18 cellular contexts compared by ENCODE assay signal in the genomic region with DNA sequence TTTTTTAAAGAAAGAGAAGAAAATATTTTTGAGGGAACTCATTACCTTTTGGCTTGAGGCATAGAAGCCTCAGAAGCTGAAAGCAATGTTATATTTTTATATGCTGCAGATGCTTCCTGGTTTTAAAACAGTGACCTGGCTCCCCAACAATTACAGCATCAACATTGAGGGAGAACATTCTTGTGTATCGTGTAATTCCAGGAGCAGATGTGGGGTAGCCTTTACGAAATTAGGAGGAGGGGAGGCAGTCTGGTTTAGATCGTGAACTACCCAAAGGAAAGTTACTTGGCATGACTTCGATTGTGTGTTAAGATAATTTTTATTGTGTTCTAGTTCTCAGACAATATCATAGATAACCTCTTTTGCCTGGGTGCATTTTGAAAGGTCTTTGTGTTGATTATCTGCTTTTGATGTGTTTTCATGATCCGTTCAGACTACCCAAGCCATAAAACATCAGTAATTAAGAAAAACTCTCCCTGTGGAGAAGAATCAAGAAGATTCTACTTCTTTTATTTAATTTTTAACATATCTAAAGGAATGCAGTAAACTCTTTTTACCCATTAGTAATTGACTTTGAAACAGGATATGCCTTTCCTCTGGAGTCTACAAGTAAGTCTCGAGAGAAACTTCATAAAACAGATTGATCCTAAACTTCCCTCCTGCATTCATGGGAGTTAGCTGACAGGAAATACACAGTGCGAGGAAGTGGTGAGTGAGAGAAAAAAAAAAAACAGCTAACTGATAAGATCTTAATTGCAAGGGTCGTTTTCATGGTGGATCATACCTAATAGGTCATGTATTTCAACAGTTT.
DNase-seq lines count a peak whose midpoint lies in the region; ATAC-seq and TF ChIP-seq lines count a peak whose summit lies in the region.
"Had no signal": no experiment of that assay in that cellular context is flagged by ENCODE, and none has a peak within 500 bp of the region (broad histone marks: within the 10 kb centered on the region; RNA-seq: fewer than 3 reads in every experiment).

No MANE protein-coding gene starts in this region.

- TF ChIP-seq CTCF in MCF 10A (IDR thresholded peaks at IDR 0.05; ENCODE audit: unreplicated experiment) (no peak), mammary epithelial cell (conservative IDR thresholded peaks at IDR 0.05 in 1 of 2, IDR thresholded peaks at IDR 0.05 in 1 of 2; ENCODE audit: extremely low read depth in 1 of 2, insufficient read depth in 1 of 2, low read depth in 1 of 2, low read length in 2 of 2) (no peak), foreskin fibroblast (IDR thresholded peaks at IDR 0.05; ENCODE audit: low read depth, low read length) (no peak), thyroid gland (IDR thresholded peaks at IDR 0.05) (no peak)

- H3K27ac ChIP-seq in mammary epithelial cell (ENCODE audit: insufficient read depth, low read depth, low read length) (no peak overlapping the region), thyroid gland (peak overlapping the region; percentile 13 to 81 (median 66))
- no peak overlapping the region for H3K27ac ChIP-seq in naive thymus-derived CD4-positive, alpha-beta T cell (ENCODE audit: low read depth, low read length)

- peaks cover 26% of the 10 kb centered on the region for H3K4me1 ChIP-seq in mammary epithelial cell (ENCODE audit: insufficient read depth, low read length)
- H3K4me1 ChIP-seq in thyroid gland, result peaks cover 27 to 53% of the 10 kb centered on the region in 2 donors
- no peaks in the 10 kb centered on the region for H3K4me1 ChIP-seq in naive thymus-derived CD4-positive, alpha-beta T cell (ENCODE audit: control insufficient read depth in 2 of 2, insufficient read depth in 2 of 2, low read length in 2 of 2)

- no peaks in the 10 kb centered on the region for H3K27me3 ChIP-seq in mammary epithelial cell (ENCODE audit: insufficient read depth, low read length)
- H3K27me3 ChIP-seq in thyroid gland, result no peaks in the 10 kb centered on the region
- no peaks in the 10 kb centered on the region for H3K27me3 ChIP-seq in naive thymus-derived CD4-positive, alpha-beta T cell (ENCODE audit: control insufficient read depth in 2 of 2, insufficient read depth in 2 of 2, low read length in 2 of 2)
- H3K27me3 ChIP-seq: MG63 had no signal

- H3K36me3 Mint-ChIP-seq in MCF 10A (ENCODE audit: insufficient read depth, unreplicated experiment), result peaks cover 10% of the 10 kb centered on the region
- no peaks in the 10 kb centered on the region for H3K36me3 Mint-ChIP-seq in naive thymus-derived CD4-positive, alpha-beta T cell
- H3K36me3 Mint-ChIP-seq: brain had no signal

- H3K4me2 ChIP-seq in mammary epithelial cell (ENCODE audit: insufficient read depth, low read depth, low read length), result no peak overlapping the region

- H3K79me2 ChIP-seq in mammary epithelial cell (ENCODE audit: insufficient read depth, low read length), result peaks cover 20% of the 10 kb centered on the region

- TF ChIP-seq POLR2A in thyroid gland (IDR thresholded peaks at IDR 0.05), result no peak

- peak overlapping the region; percentile 87 for H3K27ac Mint-ChIP-seq in MCF 10A (ENCODE audit: low read depth, unreplicated experiment)
- H3K27ac Mint-ChIP-seq in naive thymus-derived CD4-positive, alpha-beta T cell, result no peak overlapping the region
- H3K27ac Mint-ChIP-seq: activated CD8-positive, alpha-beta T cell treated with anti-CD3 and anti-CD28 coated beads, Interleukin-2, amount 10 ng/mL, durations not matched to agents 7 days and 5 days; H9 had no signal

- no peak overlapping the region for H2AFZ ChIP-seq in mammary epithelial cell (ENCODE audit: low read depth, low read length)

- no peaks in the 10 kb centered on the region for H3K27me3 Mint-ChIP-seq in MCF 10A (ENCODE audit: insufficient read depth, unreplicated experiment)
- H3K27me3 Mint-ChIP-seq in naive thymus-derived CD4-positive, alpha-beta T cell, result peaks cover 0 to 11% (median 3%) of the 10 kb centered on the region in 5 donors

- intact Hi-C loops in MCF 10A (cut with micrococcal nuclease) (no loop called here), mammary epithelial cell (cut with micrococcal nuclease) (no loop called here), thyroid gland (cut with DNase I) (loop anchor here (10.0 kb wide), 1 partner anchor 346 kb away; no protein-coding TSS in a partner anchor)
- intact Hi-C loops in naive thymus-derived CD4-positive, alpha-beta T cell (cut with micrococcal nuclease), result no loop called here

- no peak for ATAC-seq in HG02970 (IDR thresholded peaks at IDR 0.05; ENCODE audit: low FRiP score, unreplicated experiment)
- no peak for ATAC-seq in naive thymus-derived CD4-positive, alpha-beta T cell
- ATAC-seq: activated CD8-positive, alpha-beta T cell treated with anti-CD3 and anti-CD28 coated beads, Interleukin-2, amount 10 ng/mL, durations not matched to agents 7 days and 5 days; stimulated activated naive CD8-positive, alpha-beta T cell treated with anti-CD3 and anti-CD28 coated beads, Interleukin-15, Interleukin-2, amounts not matched to agents 100 U/mL and 50 U/mL, for 24 hours had no signal

- peak overlapping the region; percentile 0 for H3K4me3 Mint-ChIP-seq in MCF 10A (ENCODE audit: unreplicated experiment)
- H3K4me3 Mint-ChIP-seq in naive thymus-derived CD4-positive, alpha-beta T cell, result no peak overlapping the region
- H3K4me3 Mint-ChIP-seq: activated CD8-positive, alpha-beta T cell treated with anti-CD3 and anti-CD28 coated beads, Interleukin-2, amount 10 ng/mL, durations not matched to agents 7 days and 5 days; brain; H9 had no signal

- BruUV-seq in MCF 10A (replicated peaks; lab: Mats Ljungman, UMichigan) (no TSS peak), mammary epithelial cell (replicated peaks; lab: Mats Ljungman, UMichigan) (no TSS peak)

- no peak overlapping the region for H3K9ac ChIP-seq in mammary epithelial cell (ENCODE audit: insufficient read depth, low read length)

- DNase-seq in MCF 10A (ENCODE audit: unreplicated experiment), result no peak
- DNase-seq in mammary epithelial cell, result no peak
- DNase-seq in amniotic epithelial cell (ENCODE audit: low read depth), result peak; percentile 84
- DNase-seq in foreskin fibroblast, result peak; percentile 29 to 53
- DNase-seq in thyroid gland, result no peak
- DNase-seq in activated CD4-positive, alpha-beta T cell treated with anti-CD3 and anti-CD28 coated beads, Interleukin-2, amount 50 U/mL, for 48 hours, result no peak
- no peak for DNase-seq in naive thymus-derived CD4-positive, alpha-beta T cell
- DNase-seq: 8988T; activated CD8-positive, alpha-beta T cell treated with anti-CD3 and anti-CD28 coated beads, Interleukin-2, amount 10 ng/mL, durations not matched to agents 7 days and 5 days; activated effector memory CD4-positive, alpha-beta T cell treated with anti-CD3 and anti-CD28 coated beads, Interleukin-2, amount 50 U/mL, for 16 hours; H9; left ventricle myocardium superior; NCI-H2107; Right ventricle myocardium superior; stimulated activated naive CD8-positive, alpha-beta T cell treated with anti-CD3 and anti-CD28 coated beads, Interleukin-15, Interleukin-2, amounts not matched to agents 100 U/mL and 50 U/mL, for 24 hours had no signal

- CTCF ChIA-PET in MCF 10A (lab: Yijun Ruan, JAX), result interaction anchor here (0.6 to 1.8 kb wide), 6 partner anchors 9 to 356 kb away, joined by 3 to 7 read pairs (median 4); no protein-coding TSS in a partner anchor
- CTCF ChIA-PET in mammary epithelial cell (lab: Charles Lee; ENCODE audit: low non-redundant PET), result no interaction called here
- CTCF ChIA-PET in naive thymus-derived CD4-positive, alpha-beta T cell (lab: Charles Lee), result no interaction called here

- 74% methylated on average over 8 of the region's 8 CpGs for WGBS in mammary epithelial cell (ENCODE audit: low coverage, missing lambda C conversion rate)
- 68 to 70% methylated on average over 8 of the region's 8 CpGs for WGBS in thyroid gland, 2 donors

- no peaks in the 10 kb centered on the region for H4K20me1 ChIP-seq in mammary epithelial cell (ENCODE audit: insufficient read depth, low read length)

- no peaks in the 10 kb centered on the region for H3K9me3 Mint-ChIP-seq in MCF 10A (ENCODE audit: unreplicated experiment)
- H3K9me3 Mint-ChIP-seq in naive thymus-derived CD4-positive, alpha-beta T cell, result peaks cover 0 to 2% (median 0%) of the 10 kb centered on the region in 11 donors

- no peaks in the 10 kb centered on the region for H3K9me3 ChIP-seq in mammary epithelial cell (replicated peaks; ENCODE audit: insufficient read depth, low read length)
- no peaks in the 10 kb centered on the region for H3K9me3 ChIP-seq in thyroid gland
- H3K9me3 ChIP-seq in naive thymus-derived CD4-positive, alpha-beta T cell (ENCODE audit: control insufficient read depth in 2 of 3, low read length in 3 of 3), result no peaks in the 10 kb centered on the region
- H3K9me3 ChIP-seq: MG63 had no signal

- dilution Hi-C loops in mammary epithelial cell (cut with HindIII; ENCODE audit: low sequenced_read_pairs), result no loop called here

- in situ Hi-C loops in mammary epithelial cell (cut with MboI; ENCODE audit: low sequenced_read_pairs in 2 of 2), result loop anchor here (25.0 kb wide), 1 partner anchor 363 kb away; no protein-coding TSS in a partner anchor

- H3K4me3 ChIP-seq in mammary epithelial cell (replicated peaks in 1 of 3; ENCODE audit: insufficient read depth in 1 of 3, low read depth in 2 of 3, low read length in 3 of 3), result no peak overlapping the region
- no peak overlapping the region for H3K4me3 ChIP-seq in foreskin fibroblast (ENCODE audit: low read depth in 1 of 2, low read length in 2 of 2)
- no peak overlapping the region for H3K4me3 ChIP-seq in thyroid gland (replicated peaks in 1 of 3)
- no peak overlapping the region for H3K4me3 ChIP-seq in naive thymus-derived CD4-positive, alpha-beta T cell (ENCODE audit: low read length)
- H3K4me3 ChIP-seq: MG63 had no signal

- peaks cover 36% of the 10 kb centered on the region for H3K4me1 Mint-ChIP-seq in MCF 10A (ENCODE audit: insufficient read depth, unreplicated experiment)
- H3K4me1 Mint-ChIP-seq in naive thymus-derived CD4-positive, alpha-beta T cell, result peaks cover 0 to 2% (median 0%) of the 10 kb centered on the region in 7 donors

- no peaks in the 10 kb centered on the region for H3K36me3 ChIP-seq in mammary epithelial cell (ENCODE audit: insufficient read depth, low read length)
- no peaks in the 10 kb centered on the region for H3K36me3 ChIP-seq in thyroid gland
- no peaks in the 10 kb centered on the region for H3K36me3 ChIP-seq in naive thymus-derived CD4-positive, alpha-beta T cell (ENCODE audit: control insufficient read depth in 2 of 3, insufficient read depth in 3 of 3, low read length in 3 of 3)
- H3K36me3 ChIP-seq: MG63 had no signal

- POLR2A ChIA-PET in MCF 10A (lab: Yijun Ruan, JAX), result interaction anchor here (0.6 to 1.9 kb wide), 7 partner anchors 25 to 711 kb away, joined by 3 to 8 read pairs (median 3); no protein-coding TSS in a partner anchor
- POLR2A ChIA-PET in naive thymus-derived CD4-positive, alpha-beta T cell (lab: Charles Lee), result no interaction called here

Comparison
In these comparisons a context has a peak if more than half of its experiments do, and no peak if none do; other contexts are left out.
1. DNase-seq: peak in amniotic epithelial cell (single experiment) and foreskin fibroblast (2 of 2); none in MCF 10A (single experiment), mammary epithelial cell (single experiment), thyroid gland (0 of 2), activated CD4-positive, alpha-beta T cell treated with anti-CD3 and anti-CD28 coated beads, Interleukin-2, amount 50 U/mL, for 48 hours (0 of 2) and naive thymus-derived CD4-positive, alpha-beta T cell (0 of 9).
2. H3K27ac ChIP-seq: peak in thyroid gland (3 of 3); none in mammary epithelial cell (single experiment) and naive thymus-derived CD4-positive, alpha-beta T cell (single experiment).